ENCODE assay signal across 17 cellular contexts in genomic region chr1:51551848-51552296, GRCh38. TPM values are rescaled to one million over a fixed set of nuclear protein-coding genes. Genes with fewer than 3 reads are reported as not detected.
A peak's percentile ranks its signal among the peaks of the same experiment; 100 is the strongest.
DNase-seq lines count a peak whose midpoint lies in the region; ATAC-seq and TF ChIP-seq lines count a peak whose summit lies in the region.
"Had no signal": no experiment of that assay in that cellular context is flagged by ENCODE, and none has a peak within 500 bp of the region (broad histone marks: within the 10 kb centered on the region; RNA-seq: fewer than 3 reads in every experiment).

No MANE protein-coding gene starts in this region.

- WGBS in body of pancreas, 2 donors, result 33 to 43% methylated on average over 5 of the region's 5 CpGs

- H3K9me3 ChIP-seq in body of pancreas, result no peaks in the 10 kb centered on the region
- H3K9me3 ChIP-seq: colonic mucosa, sigmoid colon had no signal

- H3K4me3 Mint-ChIP-seq in stimulated activated naive CD8-positive, alpha-beta T cell treated with anti-CD3 and anti-CD28 coated beads, Interleukin-15, amount 100 ng/mL, for 72 hours, result no peak overlapping the region
- H3K4me3 Mint-ChIP-seq: activated CD4-positive, alpha-beta memory T cell treated with anti-CD3 and anti-CD28 coated beads for 36 hours had no signal

- H3K27me3 ChIP-seq in body of pancreas (no peaks in the 10 kb centered on the region), dorsolateral prefrontal cortex (no peaks in the 10 kb centered on the region)
- H3K27me3 ChIP-seq: colonic mucosa, sigmoid colon had no signal

- no peak for TF ChIP-seq POLR2A in body of pancreas (IDR thresholded peaks at IDR 0.05)

- H3K36me3 ChIP-seq in body of pancreas (replicated peaks in 1 of 2; ENCODE audit: insufficient read depth in 1 of 2, low read depth in 2 of 2), result no peaks in the 10 kb centered on the region
- H3K36me3 ChIP-seq: colonic mucosa, sigmoid colon had no signal

- no peak overlapping the region for H3K4me3 ChIP-seq in body of pancreas
- no peak overlapping the region for H3K4me3 ChIP-seq in dorsolateral prefrontal cortex
- H3K4me3 ChIP-seq: colonic mucosa, sigmoid colon had no signal

- H3K27ac ChIP-seq in body of pancreas (no peak overlapping the region), dorsolateral prefrontal cortex (no peak overlapping the region)
- H3K27ac ChIP-seq: colonic mucosa, sigmoid colon had no signal

- no peak for DNase-seq in activated naive CD4-positive, alpha-beta T cell treated with anti-CD3 and anti-CD28 coated beads, Interleukin-2, amount 50 U/mL, for 72 hours (ENCODE audit: low spot score in 2 of 2)
- no peak for DNase-seq in activated naive CD4-positive, alpha-beta T cell treated with anti-CD3 and anti-CD28 coated beads, Interleukin-2, amount 50 U/mL, for 16 hours
- DNase-seq in body of pancreas (peak in 1 of 4 donors; percentile 8), Ammon's horn (ENCODE audit: low spot score) (no peak), cerebellum (ENCODE audit: low spot score) (no peak), dorsolateral prefrontal cortex (no peak)
- no peak for DNase-seq in stimulated activated naive CD8-positive, alpha-beta T cell treated with anti-CD3 and anti-CD28 coated beads, Interleukin-15, amount 100 ng/mL, for 72 hours
- DNase-seq: activated CD4-positive, alpha-beta memory T cell treated with anti-CD3 and anti-CD28 coated beads for 36 hours; activated effector memory CD4-positive, alpha-beta T cell treated with Interleukin-2 at 50 U/mL for 16 hours; aorta; colonic mucosa; KG1; NCI-H1105 treated with DMSO at 0.1 percent for 48 hours; NCI-H2171 treated with DMSO at 0.1 percent for 48 hours; sigmoid colon; SW 1271 had no signal

- intact Hi-C loops in body of pancreas (cut with DNase I), result no loop called here
- intact Hi-C loops in dorsolateral prefrontal cortex (cut with DNase I), result no loop called here

- H3K27ac Mint-ChIP-seq in activated naive CD4-positive, alpha-beta T cell treated with anti-CD3 and anti-CD28 coated beads, Interleukin-2, amount 50 U/mL, for 72 hours, result no peak overlapping the region
- no peak overlapping the region for H3K27ac Mint-ChIP-seq in stimulated activated naive CD8-positive, alpha-beta T cell treated with anti-CD3 and anti-CD28 coated beads, Interleukin-15, amount 100 ng/mL, for 72 hours
- H3K27ac Mint-ChIP-seq: activated CD4-positive, alpha-beta memory T cell treated with anti-CD3 and anti-CD28 coated beads for 36 hours had no signal

- H3K27me3 Mint-ChIP-seq in stimulated activated naive CD8-positive, alpha-beta T cell treated with anti-CD3 and anti-CD28 coated beads, Interleukin-15, amount 100 ng/mL, for 72 hours, result no peaks in the 10 kb centered on the region
- H3K27me3 Mint-ChIP-seq: activated CD4-positive, alpha-beta memory T cell treated with anti-CD3 and anti-CD28 coated beads for 36 hours had no signal

- peak; percentile 71 to 86 for ATAC-seq in activated naive CD4-positive, alpha-beta T cell treated with anti-CD3 and anti-CD28 coated beads, Interleukin-2, amount 50 U/mL, for 72 hours
- peak; percentile 51 for ATAC-seq in HG02610 (IDR thresholded peaks at IDR 0.05; ENCODE audit: unreplicated experiment)
- ATAC-seq in body of pancreas, result peak; percentile 50
- ATAC-seq in stimulated activated naive CD8-positive, alpha-beta T cell treated with anti-CD3 and anti-CD28 coated beads, Interleukin-15, amount 100 ng/mL, for 72 hours, result peak; percentile 85

- no peaks in the 10 kb centered on the region for H3K4me1 ChIP-seq in body of pancreas
- H3K4me1 ChIP-seq: colonic mucosa, sigmoid colon had no signal

- H3K9me3 Mint-ChIP-seq in activated naive CD4-positive, alpha-beta T cell treated with anti-CD3 and anti-CD28 coated beads, Interleukin-2, amount 50 U/mL, for 72 hours, result peaks cover 0 to 4% of the 10 kb centered on the region in 2 donors
- H3K9me3 Mint-ChIP-seq in stimulated activated naive CD8-positive, alpha-beta T cell treated with anti-CD3 and anti-CD28 coated beads, Interleukin-15, amount 100 ng/mL, for 72 hours, result peaks cover 0 to 8% of the 10 kb centered on the region in 2 donors
- H3K9me3 Mint-ChIP-seq: activated CD4-positive, alpha-beta memory T cell treated with anti-CD3 and anti-CD28 coated beads for 36 hours had no signal

- H3K4me1 Mint-ChIP-seq in stimulated activated naive CD8-positive, alpha-beta T cell treated with anti-CD3 and anti-CD28 coated beads, Interleukin-15, amount 100 ng/mL, for 72 hours, result peaks cover 12% of the 10 kb centered on the region

- peaks cover 0 to 10% of the 10 kb centered on the region in 2 donors for H3K36me3 Mint-ChIP-seq in activated naive CD4-positive, alpha-beta T cell treated with anti-CD3 and anti-CD28 coated beads, Interleukin-2, amount 50 U/mL, for 72 hours
- H3K36me3 Mint-ChIP-seq: activated CD4-positive, alpha-beta memory T cell treated with anti-CD3 and anti-CD28 coated beads for 36 hours had no signal

- TF ChIP-seq CTCF in body of pancreas (IDR thresholded peaks at IDR 0.05), result no peak
- no peak for TF ChIP-seq CTCF in dorsolateral prefrontal cortex (IDR thresholded peaks at IDR 0.05 in 54 of 56, conservative IDR thresholded peaks at IDR 0.05 in 2 of 56; ENCODE audit: low read depth in 1 of 56, partially characterized antibody in 56 of 56)

RNA-seq across cellular contexts. Expression of gene EPS15, which starts 32.8 kb away (rescaled TPM):
- total RNA-seq in activated naive CD4-positive, alpha-beta T cell treated with anti-CD3 and anti-CD28 coated beads, Interleukin-2, amount 50 U/mL, for 72 hours, result 10 to 100 TPM; 56.4 to 59.9 TPM
- total RNA-seq in body of pancreas, result 10 to 100 TPM; 37.4 to 46.8 TPM
- total RNA-seq in cerebellum, result 99.0 TPM
- 100 to 1,000 TPM; 123 to 234 (median 175) TPM for total RNA-seq in dorsolateral prefrontal cortex
